ENCODE assay signal across 13 cellular contexts in genomic region chr12:22410497-22410896, GRCh38.
DNase-seq lines count a peak whose midpoint lies in the region; TF ChIP-seq lines count a peak whose summit lies in the region.
"Had no signal": no experiment of that assay in that cellular context is flagged by ENCODE, and none has a peak within 500 bp of the region (broad histone marks: within the 10 kb centered on the region; RNA-seq: fewer than 3 reads in every experiment).

No MANE protein-coding gene starts in this region.

- H3K4me3 ChIP-seq in LNCaP clone FGC (ENCODE audit: low read depth, low read length) (no peak overlapping the region), prostate gland (no peak overlapping the region)
- H3K4me3 ChIP-seq: right atrium auricular region had no signal

- H3K27ac ChIP-seq in epithelial cell of prostate (peak overlapping the region; percentile 60), prostate gland (no peak overlapping the region)

- H3K36me3 ChIP-seq in prostate gland: no peaks in the 10 kb centered on the region
- H3K36me3 ChIP-seq: right atrium auricular region had no signal

- H3K36me3 Mint-ChIP-seq in nephron progenitor cell (ENCODE audit: low read depth): no peaks in the 10 kb centered on the region
- H3K36me3 Mint-ChIP-seq: CD14-positive monocyte; stimulated activated naive B cell treated with anti-CD40 and anti-IgM and Interleukin-4, amounts not matched to agents 10 μg/mL and 1 μg/mL and 100 μg/mL, for 72 hours had no signal

- no peak for TF ChIP-seq POLR2A in prostate gland (IDR thresholded peaks at IDR 0.05)

- no peak overlapping the region for H3K4me3 Mint-ChIP-seq in nephron progenitor cell
- H3K4me3 Mint-ChIP-seq: CD14-positive monocyte; stimulated activated naive B cell treated with anti-CD40 and anti-IgM and Interleukin-4, amounts not matched to agents 10 μg/mL and 1 μg/mL and 100 μg/mL, for 72 hours had no signal

- no peaks in the 10 kb centered on the region for H3K9me3 Mint-ChIP-seq in nephron progenitor cell
- H3K9me3 Mint-ChIP-seq: stimulated activated naive B cell treated with anti-CD40 and anti-IgM and Interleukin-4, amounts not matched to agents 10 μg/mL and 1 μg/mL and 100 μg/mL, for 72 hours had no signal

- H3K9me3 ChIP-seq in prostate gland: no peaks in the 10 kb centered on the region
- H3K9me3 ChIP-seq: right atrium auricular region had no signal

- H3K27me3 Mint-ChIP-seq in nephron progenitor cell (ENCODE audit: low read depth, poor library complexity): no peaks in the 10 kb centered on the region

- no peaks in the 10 kb centered on the region for H3K4me1 Mint-ChIP-seq in nephron progenitor cell

- no peaks in the 10 kb centered on the region for H3K4me1 ChIP-seq in prostate gland (replicated peaks)

- WGBS in prostate gland: 27% methylated on average over 3 of the region's 3 CpGs

- DNase-seq in DMS53 (lab: John Stamatoyannopoulos, UW): peak; percentile 88
- peak; percentile 95 for DNase-seq in LNCaP clone FGC (ENCODE audit: low read depth)
- DNase-seq in epithelial cell of prostate (ENCODE audit: low read depth, low spot score): peak; percentile 97
- peak; percentile 63 for DNase-seq in prostate gland (ENCODE audit: low spot score)
- DNase-seq in HCEC 1CT: no peak
- DNase-seq in nephron progenitor cell: no peak
- no peak for DNase-seq in UCSD-AML1 (lab: John Stamatoyannopoulos, UW; ENCODE audit: unreplicated experiment)
- DNase-seq: foreskin melanocyte; MM.1S; stimulated activated CD4-positive, alpha-beta T cell treated with anti-CD3 and anti-CD28 coated beads, Interleukin-4, amount 100 ng/mL, for 4 hours; stimulated activated naive B cell treated with anti-CD40 and anti-IgM and Interleukin-4, amounts not matched to agents 10 μg/mL and 1 μg/mL and 100 μg/mL, for 72 hours had no signal

- TF ChIP-seq CTCF in LNCaP clone FGC (IDR thresholded peaks at IDR 0.05; ENCODE audit: control insufficient read depth, extremely low read depth, insufficient read depth): no peak
- no peak for TF ChIP-seq CTCF in prostate gland (IDR thresholded peaks at IDR 0.05)
- TF ChIP-seq CTCF in nephron progenitor cell (IDR thresholded peaks at IDR 0.05): no peak

- intact Hi-C loops in prostate gland (cut with DNase I): no loop called here

- H3K27me3 ChIP-seq in prostate gland (replicated peaks; ENCODE audit: insufficient read depth): no peaks in the 10 kb centered on the region
- H3K27me3 ChIP-seq: right atrium auricular region had no signal

- H3K27ac Mint-ChIP-seq in nephron progenitor cell: no peak overlapping the region
- H3K27ac Mint-ChIP-seq: stimulated activated naive B cell treated with anti-CD40 and anti-IgM and Interleukin-4, amounts not matched to agents 10 μg/mL and 1 μg/mL and 100 μg/mL, for 72 hours had no signal

Comparison
In these comparisons a context has a peak if more than half of its experiments do, and no peak if none do; other contexts are left out.
1. DNase-seq: peak in DMS53 (single experiment), LNCaP clone FGC (single experiment), epithelial cell of prostate (single experiment) and prostate gland (single experiment); none in HCEC 1CT (single experiment), nephron progenitor cell (single experiment) and UCSD-AML1 (single experiment).